Comparison of ENCODE assay signal across 14 cellular contexts in the genomic region with DNA sequence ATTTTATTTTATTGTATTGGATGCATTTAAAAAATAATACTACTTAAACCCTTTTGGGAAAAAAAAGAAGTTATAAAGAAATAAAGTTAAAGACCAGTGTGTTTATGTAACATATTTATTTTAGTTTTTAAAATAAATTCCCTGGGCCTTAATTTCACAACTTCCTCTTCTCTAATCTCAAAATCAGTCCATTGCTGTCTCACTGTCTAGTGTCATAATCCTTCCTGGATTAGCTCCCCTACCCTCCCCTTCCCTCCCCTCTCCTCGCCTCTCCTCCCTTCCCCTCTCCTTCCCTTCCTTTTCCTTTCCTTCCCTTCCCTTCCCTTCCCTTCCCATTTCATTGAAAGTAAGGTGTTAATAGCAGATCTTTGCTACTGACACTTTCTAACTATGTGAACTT.
"Had no signal": no experiment of that assay in that cellular context is flagged by ENCODE, and none has a peak within 500 bp of the region (broad histone marks: within the 10 kb centered on the region; RNA-seq: fewer than 3 reads in every experiment).

No MANE protein-coding gene starts in this region.

- H3K27ac ChIP-seq: adrenal gland, colonic mucosa, stomach, testis, upper lobe of right lung had no signal

- H3K4me1 ChIP-seq: adrenal gland, colonic mucosa, stomach, testis, upper lobe of right lung had no signal

- H3K4me3 ChIP-seq: adrenal gland, colonic mucosa, stomach, testis, upper lobe of right lung had no signal

- H3K9me3 ChIP-seq: adrenal gland, colonic mucosa, stomach, testis, upper lobe of right lung had no signal

- DNase-seq: activated CD4-positive, alpha-beta T cell treated with anti-CD3 and anti-CD28 coated beads for 48 hours; activated CD8-positive, alpha-beta memory T cell treated with anti-CD3 and anti-CD28 coated beads, Interleukin-2, amount 50 U/mL, for 4 hours; activated CD8-positive, alpha-beta T cell treated with anti-CD3 and anti-CD28 coated beads for 36 hours; activated effector memory CD4-positive, alpha-beta T cell treated with anti-CD3 and anti-CD28 coated beads, Interleukin-2, amount 50 U/mL, for 16 hours; activated T-cell treated with anti-CD3 and anti-CD28 coated beads, Interleukin-2, amount 50 U/mL, for 48 hours; adrenal gland; caudate nucleus; colonic mucosa; stimulated activated CD4-positive, alpha-beta T cell treated with anti-CD3 and anti-CD28 coated beads, Interleukin-1b, Interleukin-23, amount 100 ng/mL, for 48 hours; stomach; testis; upper lobe of right lung had no signal

- H3K27me3 ChIP-seq: adrenal gland, colonic mucosa, stomach, testis, upper lobe of right lung had no signal

- H3K36me3 ChIP-seq: adrenal gland, colonic mucosa, stomach, upper lobe of right lung had no signal

- FAIRE-seq: endometrium, islet of Langerhans had no signal

- ATAC-seq: activated CD8-positive, alpha-beta T cell treated with anti-CD3 and anti-CD28 coated beads for 36 hours; upper lobe of right lung had no signal
